ENCODE assay signal across 18 cellular contexts in genomic region chr1:244283772-244284171, GRCh38.
"Had no signal": no experiment of that assay in that cellular context is flagged by ENCODE, and none has a peak within 500 bp of the region (broad histone marks: within the 10 kb centered on the region; RNA-seq: fewer than 3 reads in every experiment).

No MANE protein-coding gene starts in this region.

- DNase-seq: KBM-7, NCI-H1092 treated with DMSO at 0.1 percent for 48 hours, NCI-H1436, NCI-H187, NCI-H2029, NCI-H2081 treated with DMSO at 0.1 percent for 48 hours, NCI-H2171, NCI-H226, NCI-H446, NCI-H510A, NCI-H524 treated with DMSO at 0.1 percent for 48 hours, NCI-H69, NCI-H774, Right ventricle myocardium superior, RPMI8226, SIG-M5 had no signal

- H3K27ac ChIP-seq: SJSA1, SK-N-MC had no signal

- H3K36me3 ChIP-seq: SJSA1 had no signal

- H3K27me3 ChIP-seq: SJSA1 had no signal

- H3K4me3 ChIP-seq: SJSA1, SK-N-MC had no signal
